34 cellular contexts compared by ENCODE assay signal in the genomic region with DNA sequence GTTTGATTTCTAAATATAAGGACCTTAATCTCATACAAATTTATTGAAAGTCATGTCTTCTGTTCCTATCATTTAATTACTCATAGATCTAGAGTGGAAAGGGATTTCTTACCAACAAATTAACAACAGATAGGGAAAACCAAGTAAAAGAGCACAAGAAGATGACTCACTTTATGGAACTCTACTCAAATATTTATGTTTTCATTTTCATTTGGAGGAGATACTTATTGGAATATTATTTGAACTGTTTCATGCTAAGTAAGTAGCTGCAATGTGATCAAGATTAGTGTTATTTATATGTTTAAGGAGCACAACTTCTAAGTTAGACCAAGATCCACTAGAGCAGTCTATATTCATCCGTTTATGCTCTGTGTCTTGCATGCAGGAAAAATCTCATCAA. TPM values are rescaled to one million over a fixed set of nuclear protein-coding genes. Genes with fewer than 3 reads are reported as not detected.
"Had no signal": no experiment of that assay in that cellular context is flagged by ENCODE, and none has a peak within 500 bp of the region (broad histone marks: within the 10 kb centered on the region; RNA-seq: fewer than 3 reads in every experiment).

No MANE protein-coding gene starts in this region.

- H3K4me1 ChIP-seq: colonic mucosa, gastroesophageal sphincter, heart left ventricle, left lung, parathyroid adenoma, right atrium auricular region, spleen, testis, tibial artery had no signal

- H3K4me2 ChIP-seq: hepatocyte had no signal

- H3K27me3 ChIP-seq: colonic mucosa, foreskin keratinocyte, gastroesophageal sphincter, heart left ventricle, hepatocyte, left lung, neutrophil, right atrium auricular region, spleen, testis, tibial artery had no signal

- H3K9ac ChIP-seq: parathyroid adenoma had no signal

- DNase-seq: colonic mucosa; effector CD8-positive, alpha-beta T cell; endodermal cell; foreskin keratinocyte; heart left ventricle; kidney; left lung; mesenchymal stem cell; mucosa of descending colon; naive B cell; spleen; stimulated activated CD4-positive, alpha-beta T cell treated with anti-CD3 and anti-CD28 coated beads, Interleukin-4, amount 100 ng/mL, for 4 hours; stimulated activated naive CD8-positive, alpha-beta T cell treated with anti-CD3 and anti-CD28 coated beads, Interleukin-15, Interleukin-2, amounts not matched to agents 100 U/mL and 50 U/mL, for 24 hours; substantia nigra; testis; tibial artery had no signal

- H3K27ac ChIP-seq: colonic mucosa, gastroesophageal sphincter, heart left ventricle, hepatocyte, left lung, neutrophil, parathyroid adenoma, right atrium auricular region, spleen, testis, tibial artery had no signal

- ATAC-seq: esophagus mucosa; foreskin keratinocyte; gastroesophageal sphincter; heart left ventricle; left lung; natural killer cell treated with Interleukin-12 subunit alpha and Interleukin-12 subunit beta and Interleukin-15 and Interleukin-18, amount 100 ng/mL, for 72 hours; sciatic nerve; stimulated activated memory B cell treated with anti-CD40 and anti-IgM and Interleukin-4, amounts not matched to agents 10 μg/mL and 1 μg/mL and 100 μg/mL, for 72 hours; stimulated activated naive CD8-positive, alpha-beta T cell treated with anti-CD3 and anti-CD28 coated beads, Interleukin-15, Interleukin-2, amounts not matched to agents 100 U/mL and 50 U/mL, for 24 hours had no signal

- H2AFZ ChIP-seq: hepatocyte, parathyroid adenoma had no signal

- H3K9me3 ChIP-seq: colonic mucosa, gastroesophageal sphincter, mucosa of descending colon, neutrophil, right atrium auricular region, testis, tibial artery had no signal

- H3K79me2 ChIP-seq: hepatocyte, parathyroid adenoma had no signal

- H3K36me3 ChIP-seq: colonic mucosa, gastroesophageal sphincter, heart left ventricle, left lung, neutrophil, right atrium auricular region, spleen, tibial artery had no signal

- H3K4me3 ChIP-seq: colonic mucosa, gastroesophageal sphincter, heart left ventricle, hepatocyte, left lung, mucosa of descending colon, right atrium auricular region, spleen, testis, tibial artery had no signal

RNA-seq across cellular contexts. Expression of a gene that starts 1.3 kb away (rescaled TPM):
- total RNA-seq: chondrocyte; colonic mucosa; endodermal cell; esophagus mucosa; foreskin keratinocyte; heart left ventricle; hepatocyte; kidney; left lung; lower leg skin; lung microvascular endothelial cell; mesothelial cell of epicardium; mucosa of descending colon; natural killer cell treated with Interleukin-12 subunit alpha and Interleukin-12 subunit beta and Interleukin-15 and Interleukin-18, amount 100 ng/mL, for 72 hours; neural crest cell; omental fat pad; progenitor cell of endocrine pancreas; right atrium auricular region; sciatic nerve; skeletal muscle tissue; spleen; urinary bladder had no signal
